ENCODE assay signal across 1 cellular context in the genomic region with DNA sequence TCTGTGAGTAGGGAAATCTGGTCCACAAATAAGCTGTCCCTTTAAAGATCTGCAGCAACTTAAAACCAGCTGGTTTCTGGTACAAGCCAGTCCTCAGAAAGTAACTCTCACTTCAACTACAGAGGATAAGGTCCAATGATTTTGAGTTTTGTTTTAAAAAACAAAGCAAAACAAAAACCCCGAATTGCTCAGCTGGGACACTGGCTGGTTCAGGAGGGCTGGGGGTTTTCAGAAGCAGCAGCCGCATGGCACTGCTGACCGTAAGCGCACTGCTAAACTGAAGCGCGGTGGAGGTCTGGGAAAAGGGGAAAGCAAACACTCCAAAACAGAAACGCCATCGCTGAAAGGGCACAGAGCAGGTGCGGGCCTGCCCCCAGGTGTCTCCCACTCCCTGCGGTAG.
TF ChIP-seq lines count a peak whose summit lies in the region.

No MANE protein-coding gene starts in this region.

TF ChIP-seq in HepG2, 621 proteins besides CTCF, POLR2A, EP300 and RAD21 (continued from another document):
- TF ChIP-seq ZMYM4 (CRISPR knock-in tag; IDR thresholded peaks at IDR 0.05) (no peak), IKZF1 (IDR thresholded peaks at IDR 0.05) (no peak)
TF ChIP-seq in HepG2: peak in this region for 0.
